Comparison of ENCODE assay signal across 17 cellular contexts in the genomic region with DNA sequence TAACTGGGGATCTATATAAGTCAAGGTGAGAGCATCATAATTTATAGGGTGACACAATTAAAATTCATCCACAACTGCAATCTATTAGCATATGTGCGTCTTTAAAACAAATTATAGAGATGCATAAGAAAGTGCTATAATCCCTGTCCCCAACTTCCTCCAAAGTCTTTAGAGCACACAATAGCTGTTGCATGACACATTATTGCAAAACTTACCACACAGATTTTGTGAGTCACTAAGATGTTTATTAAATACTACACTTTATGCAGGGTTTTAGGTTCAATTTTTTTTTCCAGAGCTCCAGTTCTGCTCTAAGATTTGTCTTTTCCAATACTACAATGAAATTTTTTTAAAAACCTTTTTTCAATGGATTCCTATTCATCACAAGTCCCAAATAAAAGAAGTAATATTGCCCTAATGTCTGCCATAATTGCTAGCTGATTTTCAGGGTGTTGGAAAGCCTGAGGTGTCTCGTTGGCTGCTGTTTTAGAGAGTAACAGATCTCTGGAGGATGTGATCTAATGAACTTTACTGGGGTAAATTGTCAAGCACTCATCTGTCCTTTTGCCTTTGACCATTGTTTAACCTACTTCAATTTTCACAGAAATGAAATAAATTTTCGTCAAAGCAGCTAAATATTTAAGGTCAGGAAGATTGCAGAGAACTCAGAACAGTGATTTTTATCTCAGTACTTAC.
DNase-seq lines count a peak whose midpoint lies in the region; ATAC-seq, FAIRE-seq and TF ChIP-seq lines count a peak whose summit lies in the region.
"Had no signal": no experiment of that assay in that cellular context is flagged by ENCODE, and none has a peak within 500 bp of the region (broad histone marks: within the 10 kb centered on the region; RNA-seq: fewer than 3 reads in every experiment).

No MANE protein-coding gene starts in this region.

- TF ChIP-seq POLR2A in esophagus squamous epithelium (IDR thresholded peaks at IDR 0.05), result no peak

- H3K9me3 ChIP-seq in esophagus squamous epithelium, result peaks cover 0 to 7% (median 0%) of the 10 kb centered on the region in 3 donors

- 51 to 68% methylated on average over 3 of the region's 3 CpGs for WGBS in esophagus squamous epithelium, 2 donors

- no peak for ATAC-seq in HG03196 (IDR thresholded peaks at IDR 0.05; ENCODE audit: unreplicated experiment)
- ATAC-seq: activated CD4-positive, CD25-positive, alpha-beta regulatory T cell treated with anti-CD3 and anti-CD28 coated beads, Interleukin-2, amount 50 U/mL, for 24 hours; K562; stimulated activated naive B cell treated with anti-CD40 and anti-IgM and Interleukin-4, amounts not matched to agents 10 μg/mL and 1 μg/mL and 100 μg/mL, for 72 hours had no signal

- H3K27ac ChIP-seq in esophagus squamous epithelium, result no peak overlapping the region

- DNase-seq in EH (ENCODE audit: low read depth) (peak; percentile 67), NOMO-1 treated with DMSO at 0.1 percent for 48 hours (lab: John Stamatoyannopoulos, UW; ENCODE audit: unreplicated experiment) (peak; percentile 65), choroid plexus epithelial cell (ENCODE audit: low read depth) (peak; percentile 76), retinal pigment epithelial cell (ENCODE audit: low read depth) (peak; percentile 11), esophagus squamous epithelium (lab: John Stamatoyannopoulos, UW) (no peak), retina (no peak), D721Med (ENCODE audit: insufficient read length, low spot score) (no peak)
- DNase-seq: activated gamma-delta T cell treated with Interleukin-2 at 50 U/mL for 16 hours; H9; islet precursor cell; midbrain; NCI-H1694; RPMI8226; stimulated activated naive B cell treated with anti-CD40 and anti-IgM and Interleukin-4, amounts not matched to agents 10 μg/mL and 1 μg/mL and 100 μg/mL, for 72 hours had no signal

- no peak overlapping the region for H3K4me3 ChIP-seq in choroid plexus epithelial cell (ENCODE audit: low read depth, low read length)
- no peak overlapping the region for H3K4me3 ChIP-seq in retinal pigment epithelial cell (ENCODE audit: low read length)
- no peak overlapping the region for H3K4me3 ChIP-seq in esophagus squamous epithelium
- H3K4me3 ChIP-seq: K562 had no signal

- H3K4me1 ChIP-seq in esophagus squamous epithelium, result no peaks in the 10 kb centered on the region

- no peak for TF ChIP-seq CTCF in choroid plexus epithelial cell (conservative IDR thresholded peaks at IDR 0.05; ENCODE audit: low read depth, low read length)
- no peak for TF ChIP-seq CTCF in retinal pigment epithelial cell (conservative IDR thresholded peaks at IDR 0.05; ENCODE audit: low read depth, low read length)
- TF ChIP-seq CTCF in esophagus squamous epithelium (IDR thresholded peaks at IDR 0.05), result no peak
- TF ChIP-seq CTCF in D721Med (IDR thresholded peaks at IDR 0.05; ENCODE audit: insufficient read depth, missing control alignments), result no peak

- no peak for FAIRE-seq in D721Med (lab: Jason Lieb, UNC)
- FAIRE-seq: K562 had no signal

- H3K36me3 ChIP-seq in esophagus squamous epithelium, result no peaks in the 10 kb centered on the region

- intact Hi-C loops in esophagus squamous epithelium (cut with DNase I), result no loop called here

- H3K27me3 ChIP-seq in esophagus squamous epithelium, result no peaks in the 10 kb centered on the region

Comparison
In these comparisons a context has a peak if more than half of its experiments do, and no peak if none do; other contexts are left out.
1. DNase-seq: peak in EH (single experiment), NOMO-1 treated with DMSO at 0.1 percent for 48 hours (single experiment), choroid plexus epithelial cell (single experiment) and retinal pigment epithelial cell (single experiment); none in esophagus squamous epithelium (single experiment), retina (single experiment) and D721Med (single experiment).